Comparison of ENCODE assay signal across 16 cellular contexts in genomic region chr9:16385590-16386578, GRCh38.
DNase-seq lines count a peak whose midpoint lies in the region; ATAC-seq and TF ChIP-seq lines count a peak whose summit lies in the region.
"Had no signal": no experiment of that assay in that cellular context is flagged by ENCODE, and none has a peak within 500 bp of the region (broad histone marks: within the 10 kb centered on the region; RNA-seq: fewer than 3 reads in every experiment).

No MANE protein-coding gene starts in this region.

- no peak overlapping the region for H3K4me3 ChIP-seq in RWPE2 (ENCODE audit: severe bottlenecking)
- no peak overlapping the region for H3K4me3 ChIP-seq in fibroblast of mammary gland (ENCODE audit: control insufficient read depth, low read depth, low read length)
- no peak overlapping the region for H3K4me3 ChIP-seq in retinal pigment epithelial cell (ENCODE audit: low read length)
- no peak overlapping the region for H3K4me3 ChIP-seq in Peyer's patch
- H3K4me3 ChIP-seq: thoracic aorta had no signal

- H3K9me3 ChIP-seq in RWPE2 (ENCODE audit: severe bottlenecking) (no peaks in the 10 kb centered on the region), Peyer's patch (no peaks in the 10 kb centered on the region)
- H3K9me3 ChIP-seq: thoracic aorta had no signal

- ATAC-seq in RWPE2 (ENCODE audit: low read depth), result peak; percentile 91
- no peak for ATAC-seq in HG02852 (IDR thresholded peaks at IDR 0.05; ENCODE audit: unreplicated experiment)
- ATAC-seq: esophagus mucosa, Panc1 had no signal

- no peak for TF ChIP-seq POLR2A in Peyer's patch (IDR thresholded peaks at IDR 0.05)

- no peak for TF ChIP-seq CTCF in RWPE2 (IDR thresholded peaks at IDR 0.05; ENCODE audit: poor library complexity, severe bottlenecking)
- no peak for TF ChIP-seq CTCF in fibroblast of mammary gland (conservative IDR thresholded peaks at IDR 0.05; ENCODE audit: control insufficient read depth, insufficient read depth, low read depth, low read length)
- TF ChIP-seq CTCF in retinal pigment epithelial cell (conservative IDR thresholded peaks at IDR 0.05; ENCODE audit: low read depth, low read length), result no peak
- no peak for TF ChIP-seq CTCF in Peyer's patch (IDR thresholded peaks at IDR 0.05)

- H3K4me1 ChIP-seq in RWPE2 (ENCODE audit: insufficient read depth, poor library complexity, severe bottlenecking), result peaks cover 15% of the 10 kb centered on the region
- H3K4me1 ChIP-seq in Peyer's patch, result no peaks in the 10 kb centered on the region

- peak; percentile 29 for DNase-seq in GM04503 (ENCODE audit: low read depth)
- no peak for DNase-seq in RWPE2 (ENCODE audit: low spot score)
- DNase-seq in fibroblast of mammary gland (ENCODE audit: low read depth), result peak; percentile 93
- peak; percentile 23 for DNase-seq in retinal pigment epithelial cell (ENCODE audit: low read depth)
- no peak for DNase-seq in AML-193 (lab: John Stamatoyannopoulos, UW)
- no peak for DNase-seq in Peyer's patch
- no peak for DNase-seq in activated CD4-positive, alpha-beta T cell treated with anti-CD3 and anti-CD28 coated beads, Interleukin-2, amount 50 U/mL, for 1 hour
- DNase-seq: activated naive CD4-positive, alpha-beta T cell; cerebellar nuclear complex; naive B cell; NCI-H1048; small intestine had no signal

- H3K27ac ChIP-seq in RWPE2 (ENCODE audit: poor library complexity, severe bottlenecking) (peak overlapping the region; percentile 53), Peyer's patch (no peak overlapping the region)
- H3K27ac ChIP-seq: thoracic aorta had no signal

- H3K36me3 ChIP-seq in RWPE2 (ENCODE audit: low read depth) (no peaks in the 10 kb centered on the region), Peyer's patch (no peaks in the 10 kb centered on the region)
- H3K36me3 ChIP-seq: thoracic aorta had no signal

- H3K27me3 ChIP-seq in RWPE2 (ENCODE audit: insufficient read depth, poor library complexity, severe bottlenecking) (no peaks in the 10 kb centered on the region), Peyer's patch (no peaks in the 10 kb centered on the region)

Comparison
In these comparisons a context has a peak if more than half of its experiments do, and no peak if none do; other contexts are left out.
1. DNase-seq: peak in GM04503 (single experiment), fibroblast of mammary gland (single experiment) and retinal pigment epithelial cell (single experiment); none in RWPE2 (single experiment), AML-193 (0 of 2), Peyer's patch (0 of 3) and activated CD4-positive, alpha-beta T cell treated with anti-CD3 and anti-CD28 coated beads, Interleukin-2, amount 50 U/mL, for 1 hour (single experiment).